In genomic region chr6:24719125-24719931, GRCh38 we compare ENCODE assay signal across 8 cellular contexts. TPM values are rescaled to one million over a fixed set of nuclear protein-coding genes. Genes with fewer than 3 reads are reported as not detected.
DNase-seq lines count a peak whose midpoint lies in the region; ATAC-seq and TF ChIP-seq lines count a peak whose summit lies in the region.

C6orf62 (minus strand) TSS chr6:24719154; CDS start chr6:24718668, 486 bp downstream.

- intact Hi-C loops in testis (cut with DNase I; ENCODE audit: low total_unique reads): no loop called here

- H3K4me3 ChIP-seq in BE2C (ENCODE audit: low read depth, low read length) (peak within 1 kb of the TSS; percentile 97), testis (peak within 1 kb of the TSS; percentile 95 to 99)

- TF ChIP-seq POLR2A in testis (IDR thresholded peaks at IDR 0.05): no peak

- DNase-seq in BE2C: peak; percentile 49
- peak; percentile 83 for DNase-seq in OCI-M1 (lab: John Stamatoyannopoulos, UW)
- peak; percentile 72 to 74 for DNase-seq in activated T-cell treated with anti-CD3 and anti-CD28 coated beads, Interleukin-2, amount 50 U/mL, for 72 hours
- peak; percentile 38 for DNase-seq in fibroblast of peridontal ligament (ENCODE audit: extremely low read depth)
- DNase-seq in neural crest cell (ENCODE audit: low read depth, low spot score): no peak
- peak; percentile 33 for DNase-seq in testis

- H3K36me3 ChIP-seq in BE2C (peaks cover 36% of the 10 kb centered on the region), testis (ENCODE audit: low read depth, missing control alignments) (no peaks in the 10 kb centered on the region)

- H3K27ac Mint-ChIP-seq in activated T-cell treated with anti-CD3 and anti-CD28 coated beads, Interleukin-2, amount 50 U/mL, for 72 hours: peak within 1 kb of the TSS; percentile 99
- H3K27ac Mint-ChIP-seq in neural crest cell (ENCODE audit: unreplicated experiment): peak within 1 kb of the TSS; percentile 100

- ATAC-seq in GM21825 (IDR thresholded peaks at IDR 0.05; ENCODE audit: unreplicated experiment) (peak; percentile 15), GM18868 (IDR thresholded peaks at IDR 0.05; ENCODE audit: unreplicated experiment) (no peak)
- ATAC-seq in activated T-cell treated with anti-CD3 and anti-CD28 coated beads, Interleukin-2, amount 50 U/mL, for 72 hours (replicated peaks in 1 of 2): peak; percentile 16 to 22

- H3K36me3 Mint-ChIP-seq in activated T-cell treated with anti-CD3 and anti-CD28 coated beads, Interleukin-2, amount 50 U/mL, for 72 hours (ENCODE audit: insufficient read depth in 2 of 2): peaks cover 14 to 39% of the 10 kb centered on the region in 2 donors
- H3K36me3 Mint-ChIP-seq in neural crest cell (ENCODE audit: low read depth): peaks cover 13% of the 10 kb centered on the region

- peak within 1 kb of the TSS; percentile 95 to 100 for H3K4me3 Mint-ChIP-seq in activated T-cell treated with anti-CD3 and anti-CD28 coated beads, Interleukin-2, amount 50 U/mL, for 72 hours
- peak within 1 kb of the TSS; percentile 91 for H3K4me3 Mint-ChIP-seq in neural crest cell

- H3K27me3 ChIP-seq in BE2C: no peaks in the 10 kb centered on the region
- H3K27me3 ChIP-seq in testis: no peaks in the 10 kb centered on the region

- TF ChIP-seq CTCF in BE2C (IDR thresholded peaks at IDR 0.05; ENCODE audit: low read depth, low read length): no peak
- no peak for TF ChIP-seq CTCF in neural crest cell (conservative IDR thresholded peaks at IDR 0.05)
- no peak for TF ChIP-seq CTCF in testis (IDR thresholded peaks at IDR 0.05)

- H3K9me3 Mint-ChIP-seq in activated T-cell treated with anti-CD3 and anti-CD28 coated beads, Interleukin-2, amount 50 U/mL, for 72 hours: no peaks in the 10 kb centered on the region
- H3K9me3 Mint-ChIP-seq in neural crest cell: no peaks in the 10 kb centered on the region

- H3K4me1 Mint-ChIP-seq in activated T-cell treated with anti-CD3 and anti-CD28 coated beads, Interleukin-2, amount 50 U/mL, for 72 hours (ENCODE audit: low read depth): peaks cover 57% of the 10 kb centered on the region
- H3K4me1 Mint-ChIP-seq in neural crest cell: peaks cover 48% of the 10 kb centered on the region

- 0 to 1% methylated on average over 15 to 24 of the region's 24 CpGs for WGBS in testis, 2 donors

- no peaks in the 10 kb centered on the region for H3K4me1 ChIP-seq in BE2C
- peaks cover 4% of the 10 kb centered on the region for H3K4me1 ChIP-seq in testis

- peak within 1 kb of the TSS; percentile 99 for H3K27ac ChIP-seq in testis

- no peaks in the 10 kb centered on the region for H3K9me3 ChIP-seq in BE2C
- H3K9me3 ChIP-seq in testis: no peaks in the 10 kb centered on the region

- no peaks in the 10 kb centered on the region for H3K27me3 Mint-ChIP-seq in activated T-cell treated with anti-CD3 and anti-CD28 coated beads, Interleukin-2, amount 50 U/mL, for 72 hours (ENCODE audit: low read depth)
- no peaks in the 10 kb centered on the region for H3K27me3 Mint-ChIP-seq in neural crest cell (ENCODE audit: low read depth)

RNA-seq across cellular contexts. Expression of gene C6orf62, which starts in this region (rescaled TPM):
- 48.9 TPM for polyA plus RNA-seq in BE2C (2012; ENCODE audit: insufficient read depth, insufficient read length, low read depth)
- 100 to 1,000 TPM; 181 to 194 TPM for total RNA-seq in activated T-cell treated with anti-CD3 and anti-CD28 coated beads, Interleukin-2, amount 50 U/mL, for 72 hours
- total RNA-seq in neural crest cell (85.0 and 85.3 TPM in 2 replicates), testis (100 to 1,000 TPM; 109 to 128 TPM)
- 139 TPM for polyA plus RNA-seq in testis (ENCODE audit: insufficient read depth, low read depth, low replicate concordance)
